8 cellular contexts compared by ENCODE assay signal in the genomic region with DNA sequence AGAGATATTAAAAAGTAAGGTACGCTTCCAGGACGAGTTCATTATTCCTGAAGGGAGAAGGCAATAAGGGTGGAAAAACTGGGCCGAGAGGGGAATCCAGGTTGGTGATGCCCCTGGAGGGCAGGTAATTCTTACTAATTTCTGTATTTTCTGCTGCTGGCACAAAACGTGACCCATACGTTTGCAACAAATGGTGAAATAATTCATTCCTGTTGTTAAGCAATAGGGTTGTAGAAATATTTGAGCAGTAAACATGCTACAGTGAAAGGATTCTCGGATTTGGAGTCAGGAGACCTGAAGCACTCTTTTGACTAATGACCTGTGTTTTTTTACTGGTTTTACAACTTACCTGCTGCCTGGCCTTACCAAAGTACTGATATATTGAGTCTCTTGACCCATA. TPM values are rescaled to one million over a fixed set of nuclear protein-coding genes. Genes with fewer than 3 reads are reported as not detected.
DNase-seq lines count a peak whose midpoint lies in the region; ATAC-seq and TF ChIP-seq lines count a peak whose summit lies in the region.

No MANE protein-coding gene starts in this region.

- H3K4me1 Mint-ChIP-seq in T-helper 1 cell treated with Interleukin-12 subunit alpha and Interleukin-12 subunit beta and Interleukin-4 antibody, amounts not matched to agents 30 μg/mL and 1 μg/mL, for 36 hours (ENCODE audit: low read depth): peaks cover 26% of the 10 kb centered on the region

- no peak for ATAC-seq in GM18907 (IDR thresholded peaks at IDR 0.05; ENCODE audit: unreplicated experiment)
- no peak for ATAC-seq in HG03354 (IDR thresholded peaks at IDR 0.05; ENCODE audit: poor library complexity, severe bottlenecking, unreplicated experiment)
- ATAC-seq in omental fat pad (ENCODE audit: low FRiP score): no peak

- DNase-seq in GM06990 (ENCODE audit: extremely low read depth, insufficient read length) (no peak), fibroblast of pulmonary artery (ENCODE audit: low read depth) (peak; percentile 41), renal cortical epithelial cell (ENCODE audit: low read depth) (peak; percentile 16), omental fat pad (ENCODE audit: low spot score) (no peak)
- no peak for DNase-seq in effector CD4-positive, alpha-beta T cell

- H3K27me3 ChIP-seq in GM06990 (replicated peaks; ENCODE audit: control insufficient read depth, insufficient read depth, low read length): no peaks in the 10 kb centered on the region

- H3K9me3 Mint-ChIP-seq in T-helper 1 cell treated with Interleukin-12 subunit alpha and Interleukin-12 subunit beta and Interleukin-4 antibody, amounts not matched to agents 30 μg/mL and 1 μg/mL, for 36 hours: no peaks in the 10 kb centered on the region

- no peaks in the 10 kb centered on the region for H3K27me3 Mint-ChIP-seq in T-helper 1 cell treated with Interleukin-12 subunit alpha and Interleukin-12 subunit beta and Interleukin-4 antibody, amounts not matched to agents 30 μg/mL and 1 μg/mL, for 36 hours (ENCODE audit: low read depth)

- H3K27ac Mint-ChIP-seq in T-helper 1 cell treated with Interleukin-12 subunit alpha and Interleukin-12 subunit beta and Interleukin-4 antibody, amounts not matched to agents 30 μg/mL and 1 μg/mL, for 36 hours: peak overlapping the region; percentile 96

- H3K36me3 Mint-ChIP-seq in T-helper 1 cell treated with Interleukin-12 subunit alpha and Interleukin-12 subunit beta and Interleukin-4 antibody, amounts not matched to agents 30 μg/mL and 1 μg/mL, for 36 hours (ENCODE audit: low read depth): peaks cover 18% of the 10 kb centered on the region

- no peak for TF ChIP-seq CTCF in GM06990 (IDR thresholded peaks at IDR 0.05; ENCODE audit: insufficient read depth, low read length, poor library complexity, severe bottlenecking)
- TF ChIP-seq CTCF in fibroblast of pulmonary artery (IDR thresholded peaks at IDR 0.05; ENCODE audit: low read length, missing control alignments): no peak
- TF ChIP-seq CTCF in omental fat pad (IDR thresholded peaks at IDR 0.05): no peak

- H3K4me3 ChIP-seq in GM06990 (replicated peaks; ENCODE audit: low read depth, low read length): peak overlapping the region; percentile 78
- peak overlapping the region; percentile 71 for H3K4me3 ChIP-seq in fibroblast of pulmonary artery (replicated peaks; ENCODE audit: low read depth, low read length)

- peak overlapping the region; percentile 98 for H3K4me3 Mint-ChIP-seq in T-helper 1 cell treated with Interleukin-12 subunit alpha and Interleukin-12 subunit beta and Interleukin-4 antibody, amounts not matched to agents 30 μg/mL and 1 μg/mL, for 36 hours

- H3K36me3 ChIP-seq in GM06990 (ENCODE audit: control insufficient read depth, insufficient read depth, low read length): no peaks in the 10 kb centered on the region; the same call in none of the 2 replicates

RNA-seq across cellular contexts. Expression of gene ANKRD42, which starts 0.7 kb away (rescaled TPM):
- total RNA-seq in renal cortical epithelial cell (6.9 and 25.9 TPM in 2 replicates), omental fat pad (10 to 100 TPM in 3 of 4 donors, 1 to 10 TPM in 1; 9.0 to 13.4 (median 11.6) TPM)

RNA-seq across cellular contexts. Expression of gene PCF11, which starts 35.9 kb away (rescaled TPM):
- total RNA-seq in renal cortical epithelial cell (15.1 and 48.0 TPM in 2 replicates), omental fat pad (100 to 1,000 TPM in 2 of 4 donors, 10 to 100 TPM in 2; 67.2 to 120 (median 96.5) TPM)

Comparison
In these comparisons a context has a peak if more than half of its experiments do, and no peak if none do; other contexts are left out.
1. DNase-seq: peak in fibroblast of pulmonary artery (single experiment) and renal cortical epithelial cell (single experiment); none in GM06990 (single experiment), effector CD4-positive, alpha-beta T cell (single experiment) and omental fat pad (single experiment).